In the genomic region with DNA sequence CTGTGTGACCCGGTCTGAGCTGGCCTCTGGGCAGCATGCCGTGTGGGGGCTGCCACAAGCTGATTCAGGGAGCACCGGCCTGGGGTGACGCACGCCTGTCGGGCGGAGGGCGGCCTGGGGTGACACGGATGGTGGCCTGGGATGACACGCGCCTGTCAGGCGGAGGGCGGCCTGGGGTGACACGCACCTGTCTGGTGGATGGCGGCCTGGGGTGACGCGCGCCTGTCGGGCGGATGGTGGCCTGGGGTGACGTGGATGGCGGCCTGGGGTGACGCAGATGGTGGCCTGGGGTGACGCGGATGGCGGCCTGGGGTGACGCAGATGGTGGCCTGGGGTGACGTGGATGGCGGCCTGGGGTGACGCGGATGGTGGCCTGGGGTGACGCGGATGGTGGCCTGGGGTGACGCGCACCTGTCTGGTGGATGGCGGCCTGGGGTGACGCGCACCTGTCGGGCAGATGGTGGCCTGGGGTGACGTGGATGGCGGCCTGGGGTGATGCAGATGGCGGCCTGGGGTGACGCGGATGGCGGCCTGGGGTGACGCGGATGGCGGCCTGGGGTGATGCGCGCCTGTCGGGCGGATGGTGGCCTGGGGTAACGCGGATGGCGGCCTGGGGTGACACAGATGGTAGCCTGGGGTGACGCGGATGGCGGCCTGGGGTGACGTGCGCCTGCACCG, we compare ENCODE assay signal across 1 cellular context.
TF ChIP-seq lines count a peak whose summit lies in the region.

No MANE protein-coding gene starts in this region.

TF ChIP-seq in H1, 55 proteins besides CTCF, POLR2A, EP300 and RAD21:
- no peak for TF ChIP-seq EGR1 (IDR thresholded peaks at IDR 0.05; ENCODE audit: borderline replicate concordance, low read depth, low read length)
TF ChIP-seq in H1: peak in this region for 0.
